ENCODE assay signal across 8 cellular contexts in genomic region chr17:32350662-32351418, GRCh38. TPM values are rescaled to one million over a fixed set of nuclear protein-coding genes. Genes with fewer than 3 reads are reported as not detected.
DNase-seq lines count a peak whose midpoint lies in the region; ATAC-seq and TF ChIP-seq lines count a peak whose summit lies in the region.

No MANE protein-coding gene starts in this region.

- peak; percentile 33 for ATAC-seq in HG03175 (IDR thresholded peaks at IDR 0.05; ENCODE audit: unreplicated experiment)

- H3K79me2 ChIP-seq in PC-9 (ENCODE audit: low read depth): peaks cover 73% of the 10 kb centered on the region

- H3K9me3 ChIP-seq in PC-9 (ENCODE audit: insufficient read depth, low read depth) (no peaks in the 10 kb centered on the region), skeletal muscle satellite cell (replicated peaks; ENCODE audit: low read length) (no peaks in the 10 kb centered on the region)

- POLR2A ChIA-PET in PC-9 (lab: Charles Lee; ENCODE audit: unreplicated experiment): interaction anchor here (0.7 kb wide), 1 partner anchor 778 kb away, joined by 3 read pairs; no protein-coding TSS in a partner anchor

- H3K27me3 ChIP-seq in PC-9 (ENCODE audit: insufficient read depth, low read depth) (no peaks in the 10 kb centered on the region), skeletal muscle satellite cell (ENCODE audit: control insufficient read depth, insufficient read depth, low read length) (no peaks in the 10 kb centered on the region)

- no peaks in the 10 kb centered on the region for H3K9me2 ChIP-seq in PC-9 (ENCODE audit: insufficient read depth)

- peaks cover 30% of the 10 kb centered on the region for H3K36me3 ChIP-seq in PC-9 (ENCODE audit: low read depth)
- peaks cover 37% of the 10 kb centered on the region for H3K36me3 ChIP-seq in skeletal muscle satellite cell (ENCODE audit: insufficient read depth, low read length)

- H3K4me1 ChIP-seq in PC-9 (replicated peaks; ENCODE audit: insufficient read depth) (peaks cover 31% of the 10 kb centered on the region), skeletal muscle satellite cell (ENCODE audit: control insufficient read depth, insufficient read depth, low read length) (peaks cover 28% of the 10 kb centered on the region)

- H3K27ac ChIP-seq in PC-9: peak overlapping the region; percentile 87

- H3K4me3 ChIP-seq in AG09309 (ENCODE audit: control insufficient read depth, low read depth, low read length) (peak overlapping the region; percentile 96), PC-9 (peak overlapping the region; percentile 68), astrocyte of the spinal cord (ENCODE audit: low read depth, low read length) (peak overlapping the region; percentile 90), iPS-11a (ENCODE audit: low read depth, low read length) (peak overlapping the region; percentile 88), skeletal muscle satellite cell (ENCODE audit: low read length) (peak overlapping the region; percentile 90)

- DNase-seq in AG09309 (ENCODE audit: low read depth) (no peak), GM13976 (ENCODE audit: low spot score) (peak; percentile 53), PC-9 (peak; percentile 19 to 60), astrocyte of the spinal cord (ENCODE audit: low read depth, low spot score) (peak; percentile 69), NCI-H524 treated with DMSO at 0.1 percent for 48 hours (lab: John Stamatoyannopoulos, UW) (no peak)

- TF ChIP-seq CTCF in AG09309 (IDR thresholded peaks at IDR 0.05; ENCODE audit: control insufficient read depth, insufficient read depth, low read depth, low read length, missing control alignments) (no peak), GM13976 (IDR thresholded peaks at IDR 0.05; ENCODE audit: borderline replicate concordance, control extremely low read depth, extremely low read depth, insufficient read depth, missing control alignments) (no peak), PC-9 (conservative IDR thresholded peaks at IDR 0.05) (no peak), astrocyte of the spinal cord (IDR thresholded peaks at IDR 0.05; ENCODE audit: low read depth, low read length) (no peak)

- in situ Hi-C loops in GM13976 (cut with MboI; ENCODE audit: low sequenced_read_pairs, unreplicated experiment): no loop called here
- in situ Hi-C loops in astrocyte of the spinal cord (cut with HindIII; ENCODE audit: low sequenced_read_pairs): no loop called here

- H3K4me2 ChIP-seq in PC-9 (peak overlapping the region; percentile 83), skeletal muscle satellite cell (ENCODE audit: low read length) (peak overlapping the region; percentile 85)

- no TSS peak for BruUV-seq in PC-9 (replicated peaks; lab: Mats Ljungman, UMichigan)

- intact Hi-C loops in PC-9 (cut with micrococcal nuclease; ENCODE audit: unreplicated experiment): loop anchor here (5.0 kb wide), 1 partner anchor 91 kb away; the partner anchor contains the start of gene PSMD11

- H4K20me1 ChIP-seq in PC-9 (ENCODE audit: insufficient read depth): peaks cover 49% of the 10 kb centered on the region

- peak overlapping the region; percentile 97 for H3K9ac ChIP-seq in skeletal muscle satellite cell (ENCODE audit: low read depth, low read length)

- peaks cover 32% of the 10 kb centered on the region; the same call in 1 of the 2 replicates for H3F3A ChIP-seq in PC-9 (ENCODE audit: insufficient read depth, low read depth)

- no peak overlapping the region; the same call in 1 of the 2 replicates for H2AFZ ChIP-seq in PC-9

- CTCF ChIA-PET in PC-9 (lab: Charles Lee): interaction anchor here (0.9 kb wide), 1 partner anchor 98 kb away, joined by 3 read pairs; no protein-coding TSS in a partner anchor

RNA-seq across cellular contexts. Expression of gene ZNF207, which starts 0.9 kb away (rescaled TPM):
- 186 and 198 TPM in 2 replicates for total RNA-seq in PC-9 (2021)
- total RNA-seq in skeletal muscle satellite cell (2012; rRNA removed): 127 and 135 TPM in 2 replicates

RNA-seq across cellular contexts. Expression of gene C17orf75, which starts 8.9 kb away (rescaled TPM):
- 27.2 and 33.3 TPM in 2 replicates for total RNA-seq in PC-9 (2021)
- total RNA-seq in skeletal muscle satellite cell (2012; rRNA removed): 7.6 and 10.6 TPM in 2 replicates

Comparison
In these comparisons a context has a peak if more than half of its experiments do, and no peak if none do; other contexts are left out.
1. DNase-seq: peak in GM13976 (single experiment), PC-9 (2 of 2) and astrocyte of the spinal cord (single experiment); none in AG09309 (single experiment) and NCI-H524 treated with DMSO at 0.1 percent for 48 hours (single experiment).
2. Peak in every context shown above with its lines, with median percentiles within 50 percentile points of each other: H3K4me3 ChIP-seq.